Comparison of ENCODE assay signal across 8 cellular contexts in genomic region chr17:28317965-28318758, GRCh38. TPM values are rescaled to one million over a fixed set of nuclear protein-coding genes. Genes with fewer than 3 reads are reported as not detected.
A peak's percentile ranks its signal among the peaks of the same experiment; 100 is the strongest.
DNase-seq lines count a peak whose midpoint lies in the region; ATAC-seq, FAIRE-seq and TF ChIP-seq lines count a peak whose summit lies in the region.

No MANE protein-coding gene starts in this region.

- dilution Hi-C loops in keratinocyte (cut with MboI; ENCODE audit: extremely low pct_ligation_motif_present, low sequenced_read_pairs) = no loop called here

- 20% methylated on average over 40 of the region's 40 CpGs for WGBS in thymus

- no peak for FAIRE-seq in keratinocyte (lab: Jason Lieb, UNC)

- H3K4me3 Mint-ChIP-seq in activated naive CD8-positive, alpha-beta T cell treated with anti-CD3 and anti-CD28 coated beads for 36 hours = peak overlapping the region; percentile 87

- H3K9me3 ChIP-seq in keratinocyte (ENCODE audit: control insufficient read depth, low read depth, low read length) (no peaks in the 10 kb centered on the region), thymus (ENCODE audit: control insufficient read depth) (no peaks in the 10 kb centered on the region)

- peak overlapping the region; percentile 61 to 95 (median 92) for H3K4me3 ChIP-seq in keratinocyte (ENCODE audit: control insufficient read depth in 2 of 3, extremely low read depth in 1 of 3, insufficient read depth in 2 of 3, low read depth in 1 of 3, low read length in 3 of 3)
- H3K4me3 ChIP-seq in thymus (ENCODE audit: low read length) = peak overlapping the region; percentile 55

- H3K9me3 Mint-ChIP-seq in activated naive CD8-positive, alpha-beta T cell treated with anti-CD3 and anti-CD28 coated beads for 36 hours = no peaks in the 10 kb centered on the region

- H3K79me2 ChIP-seq in keratinocyte (ENCODE audit: control insufficient read depth, insufficient read depth, low read length) = peaks cover 38% of the 10 kb centered on the region

- H3K36me3 ChIP-seq in keratinocyte (ENCODE audit: control insufficient read depth in 2 of 2, extremely low read depth in 1 of 2, insufficient read depth in 2 of 2, low read length in 2 of 2) (no peaks in the 10 kb centered on the region), thymus (ENCODE audit: control insufficient read depth, insufficient read depth) (no peaks in the 10 kb centered on the region)

- peaks cover 33% of the 10 kb centered on the region for H3K4me1 Mint-ChIP-seq in activated naive CD8-positive, alpha-beta T cell treated with anti-CD3 and anti-CD28 coated beads for 36 hours

- H3K9ac ChIP-seq in keratinocyte (ENCODE audit: control insufficient read depth, extremely low read depth, insufficient read depth, low read length) = peak overlapping the region; percentile 82

- peak overlapping the region; percentile 74 for H3K27ac Mint-ChIP-seq in activated naive CD8-positive, alpha-beta T cell treated with anti-CD3 and anti-CD28 coated beads for 36 hours

- H2AFZ ChIP-seq in keratinocyte (ENCODE audit: control insufficient read depth, low read length) = peak overlapping the region; percentile 91

- no peaks in the 10 kb centered on the region for H4K20me1 ChIP-seq in keratinocyte (ENCODE audit: control insufficient read depth, extremely low read depth, insufficient read depth, low read length)

- peak; percentile 41 for DNase-seq in stimulated activated CD4-positive, alpha-beta T cell treated with anti-CD3 and anti-CD28 coated beads, Interleukin-15, amount 100 ng/mL, for 24 hours
- no peak for DNase-seq in stimulated activated CD4-positive, alpha-beta T cell treated with anti-CD3 and anti-CD28 coated beads, Interleukin-4, amount 100 ng/mL, for 1 hour
- DNase-seq in activated naive CD8-positive, alpha-beta T cell treated with anti-CD3 and anti-CD28 coated beads for 36 hours = peak; percentile 29
- DNase-seq in keratinocyte (ENCODE audit: low read depth, low spot score) = no peak
- no peak for DNase-seq in caudate nucleus (lab: John Stamatoyannopoulos, UW)
- no peak for DNase-seq in activated effector memory CD4-positive, alpha-beta T cell treated with anti-CD3 and anti-CD28 coated beads, Interleukin-2, amount 50 U/mL, for 16 hours

- H3K27ac ChIP-seq in keratinocyte (ENCODE audit: control insufficient read depth, insufficient read depth, low read length) (peak overlapping the region; percentile 68), thymus (ENCODE audit: low read depth) (no peak overlapping the region), caudate nucleus (ENCODE audit: low read depth, low read length) (no peak overlapping the region)

- peaks cover 31% of the 10 kb centered on the region for H3K36me3 Mint-ChIP-seq in activated naive CD8-positive, alpha-beta T cell treated with anti-CD3 and anti-CD28 coated beads for 36 hours

- peaks cover 3% of the 10 kb centered on the region for H3K27me3 Mint-ChIP-seq in activated naive CD8-positive, alpha-beta T cell treated with anti-CD3 and anti-CD28 coated beads for 36 hours

- peak; percentile 4 for ATAC-seq in HG03571 (IDR thresholded peaks at IDR 0.05; ENCODE audit: unreplicated experiment)

- no peaks in the 10 kb centered on the region for H3K27me3 ChIP-seq in keratinocyte (ENCODE audit: control insufficient read depth, extremely low read depth, insufficient read depth, low read length)
- peaks cover 2% of the 10 kb centered on the region for H3K27me3 ChIP-seq in thymus (ENCODE audit: control insufficient read depth, insufficient read depth)

- H3K9me1 ChIP-seq in keratinocyte (ENCODE audit: control insufficient read depth, extremely low read depth, insufficient read depth, low read length) = no peaks in the 10 kb centered on the region

- no peak for TF ChIP-seq CTCF in keratinocyte (optimal IDR thresholded peaks at IDR 0.05 in 1 of 3, IDR thresholded peaks at IDR 0.05 in 1 of 3, conservative IDR thresholded peaks at IDR 0.05 in 1 of 3; ENCODE audit: extremely low read depth in 1 of 3, insufficient read depth in 2 of 3, low read length in 3 of 3)

- H3K4me2 ChIP-seq in keratinocyte (ENCODE audit: control insufficient read depth, extremely low read depth, insufficient read depth, low read depth, low read length) = peak overlapping the region; percentile 97

- H3K4me1 ChIP-seq in keratinocyte (ENCODE audit: control insufficient read depth, extremely low read depth, insufficient read depth, low read length) (peaks cover 22% of the 10 kb centered on the region), thymus (ENCODE audit: control insufficient read depth, insufficient read depth, low read length) (peaks cover 10% of the 10 kb centered on the region)

RNA-seq across cellular contexts. Expression of gene TMEM97, which starts 0.8 kb away (rescaled TPM):
- total RNA-seq in activated naive CD8-positive, alpha-beta T cell treated with anti-CD3 and anti-CD28 coated beads for 36 hours = 10 to 100 TPM; 58.1 to 58.2 TPM
- polyA plus RNA-seq in keratinocyte (12.6 to 50.9 TPM (median 29.9 TPM) in 3 replicates), thymus (3.3 TPM)
- 1.9 TPM for polyA plus RNA-seq in keratinocyte (2011; ENCODE audit: low read depth)
- polyA plus RNA-seq in keratinocyte (2011; cell fraction: cytosol; rRNA removed) = 10.4 and 23.9 TPM in 2 replicates
- 10.6 and 11.3 TPM in 2 replicates for polyA plus RNA-seq in keratinocyte (2011; cell fraction: nucleus; rRNA removed)
- 5.7 and 23.0 TPM in 2 replicates for polyA plus RNA-seq in keratinocyte (2012; ENCODE audit: low replicate concordance)
- polyA minus RNA-seq in keratinocyte = 11.4 to 30.9 TPM (median 26.0 TPM) in 3 replicates
- polyA minus RNA-seq in keratinocyte (2011; cell fraction: cytosol; rRNA and poly(A)+ RNA removed) = 11.1 TPM
- 5.0 and 6.1 TPM in 2 replicates for polyA minus RNA-seq in keratinocyte (2011; cell fraction: nucleus; rRNA and poly(A)+ RNA removed)

RNA-seq across cellular contexts. Expression of gene IFT20, which starts 17.1 kb away (rescaled TPM):
- 10 to 100 TPM; 17.0 to 21.4 TPM for total RNA-seq in activated naive CD8-positive, alpha-beta T cell treated with anti-CD3 and anti-CD28 coated beads for 36 hours
- polyA plus RNA-seq in keratinocyte (19.9 to 28.7 TPM (median 27.1 TPM) in 3 replicates), thymus (82.5 TPM)
- polyA plus RNA-seq in keratinocyte (2011; ENCODE audit: low read depth) = 58.3 TPM
- polyA plus RNA-seq in keratinocyte (2011; cell fraction: cytosol; rRNA removed) = 19.9 and 24.8 TPM in 2 replicates
- 13.1 and 21.9 TPM in 2 replicates for polyA plus RNA-seq in keratinocyte (2011; cell fraction: nucleus; rRNA removed)
- 17.5 and 39.5 TPM in 2 replicates for polyA plus RNA-seq in keratinocyte (2012; ENCODE audit: low replicate concordance)
- 3.1 to 9.9 TPM (median 9.8 TPM) in 3 replicates for polyA minus RNA-seq in keratinocyte
- 11.3 TPM for polyA minus RNA-seq in keratinocyte (2011; cell fraction: cytosol; rRNA and poly(A)+ RNA removed)
- 1.5 and 5.0 TPM in 2 replicates for polyA minus RNA-seq in keratinocyte (2011; cell fraction: nucleus; rRNA and poly(A)+ RNA removed)

RNA-seq across cellular contexts. Expression of gene TNFAIP1, which starts 17.4 kb away (rescaled TPM):
- 10 to 100 TPM; 22.2 to 23.2 TPM for total RNA-seq in activated naive CD8-positive, alpha-beta T cell treated with anti-CD3 and anti-CD28 coated beads for 36 hours
- 63.1 to 84.6 TPM (median 82.0 TPM) in 3 replicates for polyA plus RNA-seq in keratinocyte
- polyA plus RNA-seq in keratinocyte (2011; ENCODE audit: low read depth) = 30.8 TPM
- polyA plus RNA-seq in keratinocyte (2011; cell fraction: cytosol; rRNA removed) = 90.5 and 105 TPM in 2 replicates
- 105 and 118 TPM in 2 replicates for polyA plus RNA-seq in keratinocyte (2011; cell fraction: nucleus; rRNA removed)
- 51.5 and 59.5 TPM in 2 replicates for polyA plus RNA-seq in keratinocyte (2012; ENCODE audit: low replicate concordance)
- polyA minus RNA-seq in keratinocyte = 78.9 to 236 TPM (median 118 TPM) in 3 replicates
- polyA minus RNA-seq in keratinocyte (2011; cell fraction: cytosol; rRNA and poly(A)+ RNA removed) = 67.0 TPM
- polyA minus RNA-seq in keratinocyte (2011; cell fraction: nucleus; rRNA and poly(A)+ RNA removed) = 49.1 and 75.9 TPM in 2 replicates
- polyA plus RNA-seq in thymus = 19.4 TPM

RNA-seq across cellular contexts. Expression of gene POLDIP2, which starts 39.2 kb away (rescaled TPM):
- 100 to 1,000 TPM; 125 to 126 TPM for total RNA-seq in activated naive CD8-positive, alpha-beta T cell treated with anti-CD3 and anti-CD28 coated beads for 36 hours
- 88.7 to 105 TPM (median 90.2 TPM) in 3 replicates for polyA plus RNA-seq in keratinocyte
- 20.9 TPM for polyA plus RNA-seq in keratinocyte (2011; ENCODE audit: low read depth)
- polyA plus RNA-seq in keratinocyte (2011; cell fraction: cytosol; rRNA removed) = 84.0 and 88.6 TPM in 2 replicates
- polyA plus RNA-seq in keratinocyte (2011; cell fraction: nucleus; rRNA removed) = 46.4 and 52.3 TPM in 2 replicates
- 84.6 and 91.7 TPM in 2 replicates for polyA plus RNA-seq in keratinocyte (2012; ENCODE audit: low replicate concordance)
- polyA minus RNA-seq in keratinocyte = 69.6 to 107 TPM (median 72.8 TPM) in 3 replicates
- polyA minus RNA-seq in keratinocyte (2011; cell fraction: cytosol; rRNA and poly(A)+ RNA removed) = 70.4 TPM
- polyA minus RNA-seq in keratinocyte (2011; cell fraction: nucleus; rRNA and poly(A)+ RNA removed) = 19.5 and 30.5 TPM in 2 replicates
- polyA plus RNA-seq in thymus = 37.6 TPM

RNA-seq across cellular contexts. Expression of gene SEBOX, which starts 46.8 kb away (rescaled TPM):
- total RNA-seq in activated naive CD8-positive, alpha-beta T cell treated with anti-CD3 and anti-CD28 coated beads for 36 hours = not detected
- polyA plus RNA-seq in keratinocyte = not detected in 3 replicates
- polyA plus RNA-seq in keratinocyte (2011; ENCODE audit: low read depth) = not detected
- polyA plus RNA-seq in keratinocyte (2011; cell fraction: cytosol; rRNA removed) = not detected in 2 replicates
- not detected in 2 replicates for polyA plus RNA-seq in keratinocyte (2011; cell fraction: nucleus; rRNA removed)
- polyA plus RNA-seq in keratinocyte (2012; ENCODE audit: low replicate concordance) = not detected in 2 replicates
- polyA minus RNA-seq in keratinocyte = not detected in 3 replicates
- polyA minus RNA-seq in keratinocyte (2011; cell fraction: cytosol; rRNA and poly(A)+ RNA removed) = not detected
- not detected in 2 replicates for polyA minus RNA-seq in keratinocyte (2011; cell fraction: nucleus; rRNA and poly(A)+ RNA removed)
- polyA plus RNA-seq in thymus = not detected

Comparison
In these comparisons a context has a peak if more than half of its experiments do, and no peak if none do; other contexts are left out.
1. DNase-seq: peak in stimulated activated CD4-positive, alpha-beta T cell treated with anti-CD3 and anti-CD28 coated beads, Interleukin-15, amount 100 ng/mL, for 24 hours (single experiment) and activated naive CD8-positive, alpha-beta T cell treated with anti-CD3 and anti-CD28 coated beads for 36 hours (single experiment); none in stimulated activated CD4-positive, alpha-beta T cell treated with anti-CD3 and anti-CD28 coated beads, Interleukin-4, amount 100 ng/mL, for 1 hour (single experiment), keratinocyte (single experiment), caudate nucleus (0 of 61) and activated effector memory CD4-positive, alpha-beta T cell treated with anti-CD3 and anti-CD28 coated beads, Interleukin-2, amount 50 U/mL, for 16 hours (single experiment).